Comparison of ENCODE assay signal across 9 cellular contexts in genomic region chr3:128464702-128465101, GRCh38. TPM values are rescaled to one million over a fixed set of nuclear protein-coding genes. Genes with fewer than 3 reads are reported as not detected.
"Had no signal": no experiment of that assay in that cellular context is flagged by ENCODE, and none has a peak within 500 bp of the region (broad histone marks: within the 10 kb centered on the region; RNA-seq: fewer than 3 reads in every experiment).

No MANE protein-coding gene starts in this region.

- ATAC-seq: GM12878 had no signal

- FAIRE-seq: G401.6, GM12878, GM12891, GM12892, GM18507, GM19239 had no signal

- DNase-seq: GDM1, GF-D8 had no signal

- H3K4me3 ChIP-seq: GM12878 had no signal

RNA-seq across cellular contexts. Expression of gene DNAJB8, which starts 2.0 kb away (rescaled TPM):
- total RNA-seq: G401, GM12878 had no signal
- polyA plus RNA-seq: GM12878 had no signal

RNA-seq across cellular contexts. Expression of gene GATA2, which starts 28.3 kb away (rescaled TPM):
- polyA plus RNA-seq: GM12878 had no signal
